ENCODE assay signal across 8 cellular contexts in the genomic region with DNA sequence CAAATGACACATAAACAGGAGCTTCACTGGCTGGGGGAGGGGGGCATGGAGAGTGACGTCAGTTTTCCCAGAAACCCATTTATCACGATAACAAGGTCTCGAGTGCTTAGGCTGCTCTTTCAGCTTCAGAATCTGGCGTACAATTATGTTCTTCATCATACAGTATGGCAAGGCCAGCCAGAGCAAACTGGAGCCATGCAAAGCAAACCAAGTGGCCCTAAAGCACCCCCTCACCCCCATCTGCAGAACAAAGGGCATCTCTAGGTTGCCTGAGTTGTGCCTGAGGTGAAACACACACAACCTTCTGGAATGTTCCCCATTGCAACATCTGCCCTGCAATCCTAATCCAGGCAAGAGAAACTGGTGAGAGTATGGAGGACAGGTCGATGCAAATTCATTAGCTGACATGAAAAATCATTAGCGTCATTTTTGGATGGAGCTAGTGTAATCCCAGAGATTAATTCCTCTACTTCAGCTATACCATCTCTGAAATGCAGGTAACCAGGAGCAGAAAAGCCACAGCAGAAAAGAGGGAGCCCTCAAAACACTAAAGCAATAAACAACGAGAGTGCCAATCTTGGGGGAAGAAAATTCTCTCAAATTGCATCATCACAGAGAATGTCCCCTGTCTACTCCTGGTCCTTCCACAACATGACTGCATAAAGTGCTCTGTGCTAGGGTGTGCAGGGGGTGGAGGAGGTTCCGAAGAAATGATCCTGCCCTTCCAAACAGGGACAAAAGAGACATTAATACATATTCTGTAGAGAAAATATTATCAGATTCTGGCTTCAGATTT. TPM values are rescaled to one million over a fixed set of nuclear protein-coding genes. Genes with fewer than 3 reads are reported as not detected.
A peak's percentile ranks its signal among the peaks of the same experiment; 100 is the strongest.
DNase-seq lines count a peak whose midpoint lies in the region; ATAC-seq and TF ChIP-seq lines count a peak whose summit lies in the region.

No MANE protein-coding gene starts in this region.

- H3K9me3 ChIP-seq in heart left ventricle, result no peaks in the 10 kb centered on the region

- TF ChIP-seq CTCF in heart left ventricle (IDR thresholded peaks at IDR 0.05) (no peak), foreskin fibroblast (IDR thresholded peaks at IDR 0.05; ENCODE audit: low read depth, low read length) (no peak)

- H3K4me3 ChIP-seq in heart left ventricle (peak overlapping the region in 8 of 12 donors; percentile 70 to 92 (median 76)), foreskin fibroblast (ENCODE audit: low read depth in 1 of 2, low read length in 2 of 2) (peak overlapping the region; percentile 65)

- peaks cover 0 to 43% (median 5%) of the 10 kb centered on the region in 12 donors for H3K4me1 ChIP-seq in heart left ventricle

- no peaks in the 10 kb centered on the region for H3K27me3 ChIP-seq in heart left ventricle

- 58 to 76% (median 70%) methylated on average over 8 of the region's 8 CpGs for WGBS in heart left ventricle, 4 donors

- intact Hi-C loops in heart left ventricle (cut with DNase I), result loop anchor here in 3 of 10 donors (5.0 to 10.0 kb wide), 3 partner anchors 66 to 84 kb away; a partner anchor contains a TSS
- intact Hi-C loops in left ventricle myocardium superior (cut with micrococcal nuclease), result no loop called here

- no peaks in the 10 kb centered on the region for H3K36me3 ChIP-seq in heart left ventricle

- TF ChIP-seq POLR2A in heart left ventricle (IDR thresholded peaks at IDR 0.05), result no peak

- ATAC-seq in heart left ventricle (peak in 1 of 4 donors; percentile 4), left ventricle myocardium superior (no peak), HG02759 (IDR thresholded peaks at IDR 0.05; ENCODE audit: unreplicated experiment) (no peak), GM18868 (IDR thresholded peaks at IDR 0.05; ENCODE audit: unreplicated experiment) (no peak)

- peak overlapping the region in 5 of 12 donors; percentile 1 to 82 (median 14) for H3K27ac ChIP-seq in heart left ventricle

- DNase-seq in heart left ventricle (peak in 1 of 5 donors; percentile 20), left ventricle myocardium superior (no peak), foreskin fibroblast (peak in 1 of 2 donors; percentile 51), SKM-1 (lab: John Stamatoyannopoulos, UW; ENCODE audit: unreplicated experiment) (no peak)
- DNase-seq in activated CD4-positive, alpha-beta T cell treated with anti-CD3 and anti-CD28 coated beads, Interleukin-2, amount 50 U/mL, for 4 hours, result peak; percentile 72 to 73
- DNase-seq in stimulated activated CD8-positive, alpha-beta memory T cell treated with anti-CD3 and anti-CD28 coated beads, Interleukin-4, amount 100 ng/mL, for 48 hours, result peak; percentile 76

RNA-seq across cellular contexts. Expression of a gene that starts 1.8 kb away (rescaled TPM):
- total RNA-seq in heart left ventricle (10 to 100 TPM in 5 of 9 donors, 1 to 10 TPM in 4; 7.6 to 36.4 (median 10.0) TPM), left ventricle myocardium superior (7.6 TPM)
- 1 to 10 TPM; 3.3 to 7.2 TPM for polyA plus RNA-seq in heart left ventricle

Comparison
In these comparisons a context has a peak if more than half of its experiments do, and no peak if none do; other contexts are left out.
1. DNase-seq: peak in activated CD4-positive, alpha-beta T cell treated with anti-CD3 and anti-CD28 coated beads, Interleukin-2, amount 50 U/mL, for 4 hours (2 of 2) and stimulated activated CD8-positive, alpha-beta memory T cell treated with anti-CD3 and anti-CD28 coated beads, Interleukin-4, amount 100 ng/mL, for 48 hours (single experiment); none in left ventricle myocardium superior (single experiment) and SKM-1 (single experiment).